1 cellular context compared by ENCODE assay signal in the genomic region with DNA sequence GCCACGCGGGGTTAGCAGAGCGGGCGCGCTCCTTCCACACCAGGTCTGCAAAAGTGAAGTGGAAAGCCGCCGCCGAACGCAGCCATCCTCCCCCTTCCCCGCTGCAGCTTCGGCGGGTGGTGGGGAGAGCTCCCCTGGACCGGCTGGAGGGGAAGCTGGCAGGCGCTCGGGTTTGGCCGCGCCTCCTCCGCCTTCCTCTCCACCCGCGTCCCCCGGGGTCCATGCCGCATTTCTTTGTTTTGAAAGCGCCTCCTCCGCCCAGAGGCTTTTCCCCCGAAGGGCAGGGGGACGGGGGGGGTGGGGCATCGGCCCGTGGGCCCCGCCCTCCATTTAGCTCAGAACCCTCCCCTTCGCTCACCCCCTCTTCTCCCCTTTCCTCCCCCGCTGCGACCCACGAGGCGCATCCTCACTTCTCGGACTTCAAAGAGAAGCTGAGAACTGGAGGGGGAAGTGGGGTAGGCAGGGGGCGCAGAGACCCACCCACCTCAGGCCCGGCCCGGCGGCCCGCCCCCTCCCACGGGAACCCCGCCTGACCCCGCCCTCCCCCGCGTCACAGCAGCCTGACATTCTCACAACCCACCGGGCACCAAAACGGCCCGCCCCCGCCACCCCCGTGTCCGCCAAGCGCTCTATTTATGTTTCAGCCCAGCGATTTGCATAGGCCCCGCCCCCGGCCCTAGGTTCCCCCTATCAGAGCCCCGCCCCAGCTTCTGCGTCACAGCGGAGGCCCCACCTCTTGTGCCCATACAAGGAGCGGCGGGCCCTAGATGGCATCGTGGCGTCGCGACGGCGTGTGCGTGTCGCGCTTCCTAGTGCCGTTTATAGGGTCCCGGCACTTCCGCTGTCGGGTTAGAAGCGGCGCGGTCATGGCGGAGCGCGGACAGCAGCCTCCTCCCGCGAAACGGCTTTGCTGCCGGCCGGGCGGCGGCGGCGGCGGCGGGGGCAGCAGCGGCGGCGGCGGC.
TF ChIP-seq lines count a peak whose summit lies in the region.

A gene (plus strand): TSS at position 852 of the 962 bp plus-strand sequence. CDS start 15 bp downstream, at position 867.

TF ChIP-seq in IMR-90, 13 proteins besides CTCF, POLR2A, EP300 and RAD21 (continued from another document):
- TF ChIP-seq, protein P1, sequence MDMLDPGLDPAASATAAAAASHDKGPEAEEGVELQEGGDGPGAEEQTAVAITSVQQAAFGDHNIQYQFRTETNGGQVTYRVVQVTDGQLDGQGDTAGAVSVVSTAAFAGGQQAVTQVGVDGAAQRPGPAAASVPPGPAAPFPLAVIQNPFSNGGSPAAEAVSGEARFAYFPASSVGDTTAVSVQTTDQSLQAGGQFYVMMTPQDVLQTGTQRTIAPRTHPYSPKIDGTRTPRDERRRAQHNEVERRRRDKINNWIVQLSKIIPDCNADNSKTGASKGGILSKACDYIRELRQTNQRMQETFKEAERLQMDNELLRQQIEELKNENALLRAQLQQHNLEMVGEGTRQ (IDR thresholded peaks at IDR 0.05; ENCODE audit: low read depth, low read length), result 0 out of 2 replicates have a peak, but pooled peaks have one; percentile 12
- TF ChIP-seq MAFK (IDR thresholded peaks at IDR 0.05; ENCODE audit: low read depth, low read length) (no peak), NFE2L2 (IDR thresholded peaks at IDR 0.05; ENCODE audit: low read depth, low read length) (no peak; the same call in 1 of the 2 replicates)
- TF ChIP-seq, protein P2, sequence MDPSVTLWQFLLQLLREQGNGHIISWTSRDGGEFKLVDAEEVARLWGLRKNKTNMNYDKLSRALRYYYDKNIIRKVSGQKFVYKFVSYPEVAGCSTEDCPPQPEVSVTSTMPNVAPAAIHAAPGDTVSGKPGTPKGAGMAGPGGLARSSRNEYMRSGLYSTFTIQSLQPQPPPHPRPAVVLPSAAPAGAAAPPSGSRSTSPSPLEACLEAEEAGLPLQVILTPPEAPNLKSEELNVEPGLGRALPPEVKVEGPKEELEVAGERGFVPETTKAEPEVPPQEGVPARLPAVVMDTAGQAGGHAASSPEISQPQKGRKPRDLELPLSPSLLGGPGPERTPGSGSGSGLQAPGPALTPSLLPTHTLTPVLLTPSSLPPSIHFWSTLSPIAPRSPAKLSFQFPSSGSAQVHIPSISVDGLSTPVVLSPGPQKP (IDR thresholded peaks at IDR 0.05; ENCODE audit: borderline replicate concordance, low read depth, low read length), result 0 out of 2 replicates have a peak, but pooled peaks have one; percentile 35
